In genomic region chr1:113783254-113784103, GRCh38 we compare ENCODE assay signal across 1 cellular context.
TF ChIP-seq lines count a peak whose summit lies in the region.

No MANE protein-coding gene starts in this region.

TF ChIP-seq in GM12878, 131 proteins besides CTCF, POLR2A, EP300 and RAD21:
- TF ChIP-seq IKZF1 (conservative IDR thresholded peaks at IDR 0.05) (0 out of 2 replicates have a peak, but pooled peaks have one; percentile 1), PML (IDR thresholded peaks at IDR 0.05; ENCODE audit: low read length) (peak; percentile 10; the same call in 1 of the 2 replicates), IRF5 (IDR thresholded peaks at IDR 0.05; ENCODE audit: borderline replicate concordance) (no peak), SPI1 (IDR thresholded peaks at IDR 0.05; ENCODE audit: borderline replicate concordance, insufficient read depth, low read depth, low read length) (peak; percentile 93), BHLHE40 (IDR thresholded peaks at IDR 0.05; ENCODE audit: borderline replicate concordance in 1 of 2, low read depth in 2 of 2, low read length in 1 of 2) (peak in 1 of 2 experiments; percentile 8; a peak in 1 of 4 replicates), ZNF687 (IDR thresholded peaks at IDR 0.05) (no peak), WRNIP1 (IDR thresholded peaks at IDR 0.05; ENCODE audit: borderline replicate concordance, low read depth, low read length) (no peak), NRF1 (conservative IDR thresholded peaks at IDR 0.05; ENCODE audit: low read depth, low read length) (no peak), ELK1 (IDR thresholded peaks at IDR 0.05; ENCODE audit: low read depth, low read length) (peak; percentile 89), FOXM1 (IDR thresholded peaks at IDR 0.05; ENCODE audit: low read depth, low read length) (0 out of 2 replicates have a peak, but pooled peaks have one; percentile 15), EZH2 (IDR thresholded peaks at IDR 0.05; ENCODE audit: borderline replicate concordance, control insufficient read depth, low read depth, low read length) (peak; percentile 37; the same call in 1 of the 2 replicates), ETV6 (conservative IDR thresholded peaks at IDR 0.05 in 1 of 2, IDR thresholded peaks at IDR 0.05 in 1 of 2; ENCODE audit: borderline replicate concordance in 1 of 2, low read depth in 1 of 2) (peak in 1 of 2 experiments; percentile 44; a peak in 1 of 4 replicates), RUNX3 (IDR thresholded peaks at IDR 0.05; ENCODE audit: low read length) (peak; percentile 16; the same call in 1 of the 2 replicates), LARP7 (IDR thresholded peaks at IDR 0.05) (0 out of 2 replicates have a peak, but pooled peaks have one; percentile 27), POU2F2 (IDR thresholded peaks at IDR 0.05; ENCODE audit: borderline replicate concordance, low read depth, low read length) (peak; percentile 67; the same call in 1 of the 3 replicates), HDGF (IDR thresholded peaks at IDR 0.05) (0 out of 2 replicates have a peak, but pooled peaks have one; percentile 65), ZNF622 (IDR thresholded peaks at IDR 0.05) (no peak), SRF (IDR thresholded peaks at IDR 0.05; ENCODE audit: low read depth in 2 of 2, low read length in 2 of 2) (peak; percentile 77 to 93), SMARCA5 (IDR thresholded peaks at IDR 0.05) (0 out of 2 replicates have a peak, but pooled peaks have one; percentile 35)
